Comparison of ENCODE assay signal across 7 cellular contexts in genomic region chr22:25613558-25613957, GRCh38. TPM values are rescaled to one million over a fixed set of nuclear protein-coding genes. Genes with fewer than 3 reads are reported as not detected.
DNase-seq lines count a peak whose midpoint lies in the region; ATAC-seq, FAIRE-seq and TF ChIP-seq lines count a peak whose summit lies in the region.
"Not testable (repeated sequence)": the region's sequence is repeated elsewhere in the genome, so short reads cannot be mapped to it uniquely, and the experiment has no call there.

No MANE protein-coding gene starts in this region.

- H3K4me1 Mint-ChIP-seq in neural progenitor cell = peaks cover 19% of the 10 kb centered on the region

- H3K36me3 Mint-ChIP-seq in neural progenitor cell = not testable (repeated sequence)

- H3K9ac ChIP-seq in endothelial cell of umbilical vein (replicated peaks; ENCODE audit: extremely low read depth, insufficient read depth, low read length); neural progenitor cell: not testable (repeated sequence)

- POLR2A ChIA-PET in endothelial cell of umbilical vein (lab: Charles Lee) = not testable (repeated sequence)

- peaks cover 22% of the 10 kb centered on the region for H3F3A ChIP-seq in neural progenitor cell (ENCODE audit: low read depth)

- not testable (repeated sequence) for H3K79me2 ChIP-seq in endothelial cell of umbilical vein (ENCODE audit: control insufficient read depth, insufficient read depth, low read length)
- H3K79me2 ChIP-seq in neural progenitor cell (ENCODE audit: low read depth) = peaks cover 28% of the 10 kb centered on the region

- intact Hi-C loops in endothelial cell of umbilical vein (cut with micrococcal nuclease) = not testable (repeated sequence)

- H3K36me3 ChIP-seq in RWPE2 (ENCODE audit: low read depth); bronchial epithelial cell (ENCODE audit: control insufficient read depth, insufficient read depth, low read length); endothelial cell of umbilical vein (ENCODE audit: control insufficient read depth in 2 of 2, extremely low read depth in 1 of 2, insufficient read depth in 2 of 2, low read length in 2 of 2); neural progenitor cell: not testable (repeated sequence)

- dilution Hi-C loops in endothelial cell of umbilical vein (cut with MboI; ENCODE audit: extremely low pct_ligation_motif_present, low sequenced_read_pairs) = not testable (repeated sequence)

- not testable (repeated sequence) for H3K4me3 ChIP-seq in RWPE2 (ENCODE audit: severe bottlenecking); bronchial epithelial cell (ENCODE audit: low read depth, low read length); endothelial cell of umbilical vein (replicated peaks in 1 of 3; ENCODE audit: insufficient read depth in 1 of 3, low read depth in 1 of 3, low read length in 3 of 3); neural progenitor cell

- H3K27ac ChIP-seq in RWPE2 (ENCODE audit: poor library complexity, severe bottlenecking); endothelial cell of umbilical vein (ENCODE audit: insufficient read depth, low read depth, low read length); foreskin keratinocyte: not testable (repeated sequence)
- peak overlapping the region; percentile 58 for H3K27ac ChIP-seq in neural progenitor cell

- H3K27ac Mint-ChIP-seq in neural progenitor cell = peak overlapping the region; percentile 74

- DNase-seq in GM12892 (ENCODE audit: insufficient read length); RWPE2 (ENCODE audit: low spot score); endothelial cell of umbilical vein (ENCODE audit: low read depth, low spot score); foreskin keratinocyte; neural progenitor cell (ENCODE audit: low spot score): not testable (repeated sequence)
- DNase-seq in bronchial epithelial cell (ENCODE audit: low read depth) = peak; percentile 49

- not testable (repeated sequence) for H3K4me3 Mint-ChIP-seq in neural progenitor cell

- CTCF ChIA-PET in endothelial cell of umbilical vein (lab: Charles Lee) = not testable (repeated sequence)

- not testable (repeated sequence) for TF ChIP-seq POLR2A in GM12892 (IDR thresholded peaks at IDR 0.05; ENCODE audit: low read depth, low read length); endothelial cell of umbilical vein (IDR thresholded peaks at IDR 0.05; ENCODE audit: low read depth, low read length)

- FAIRE-seq in GM12892 (lab: Jason Lieb, UNC) (peak; percentile 14), bronchial epithelial cell (lab: Jason Lieb, UNC) (peak; percentile 99), endothelial cell of umbilical vein (lab: Jason Lieb, UNC) (peak; percentile 76), islet of Langerhans (lab: Jason Lieb, UNC) (peak; percentile 27)

- not testable (repeated sequence) for H3K9me1 ChIP-seq in endothelial cell of umbilical vein (replicated peaks; ENCODE audit: control insufficient read depth, extremely low read depth, insufficient read depth, low read length)

- TF ChIP-seq CTCF in RWPE2 (IDR thresholded peaks at IDR 0.05; ENCODE audit: poor library complexity, severe bottlenecking); bronchial epithelial cell (IDR thresholded peaks at IDR 0.05; ENCODE audit: insufficient read depth, low read length, severe bottlenecking); endothelial cell of umbilical vein (IDR thresholded peaks at IDR 0.05; ENCODE audit: extremely low read depth in 1 of 2, insufficient read depth in 1 of 2, low read depth in 1 of 2, low read length in 2 of 2); foreskin keratinocyte (conservative IDR thresholded peaks at IDR 0.05); neural progenitor cell (IDR thresholded peaks at IDR 0.05): not testable (repeated sequence)

- H3K27me3 Mint-ChIP-seq in neural progenitor cell (ENCODE audit: insufficient read depth, low read depth) = not testable (repeated sequence)

- peaks cover 13% of the 10 kb centered on the region for H3K9me3 Mint-ChIP-seq in neural progenitor cell

- not testable (repeated sequence) for BruUV-seq in endothelial cell of umbilical vein (replicated peaks; lab: Mats Ljungman, UMichigan)

- ATAC-seq in RWPE2 (ENCODE audit: low read depth) = 0 out of 3 replicates have a peak, but pooled peaks have one; percentile 35
- ATAC-seq in foreskin keratinocyte = peak; percentile 64

- not testable (repeated sequence) for H3K4me1 ChIP-seq in RWPE2 (ENCODE audit: insufficient read depth, poor library complexity, severe bottlenecking); endothelial cell of umbilical vein (ENCODE audit: control insufficient read depth, extremely low read depth, insufficient read depth, low read length); foreskin keratinocyte
- peaks cover 41% of the 10 kb centered on the region for H3K4me1 ChIP-seq in neural progenitor cell

- H2AFZ ChIP-seq in endothelial cell of umbilical vein (ENCODE audit: low read depth, low read length); neural progenitor cell (replicated peaks): not testable (repeated sequence)

- H3K27me3 ChIP-seq in RWPE2 (ENCODE audit: insufficient read depth, poor library complexity, severe bottlenecking); bronchial epithelial cell (ENCODE audit: control insufficient read depth, insufficient read depth, low read length); endothelial cell of umbilical vein (ENCODE audit: control insufficient read depth in 2 of 2, insufficient read depth in 2 of 2, low read length in 2 of 2); foreskin keratinocyte; neural progenitor cell: not testable (repeated sequence)

- H3K4me2 ChIP-seq in endothelial cell of umbilical vein (ENCODE audit: insufficient read depth, low read length) = not testable (repeated sequence)
- H3K4me2 ChIP-seq in neural progenitor cell = peak overlapping the region; percentile 27

- not testable (repeated sequence) for H4K20me1 ChIP-seq in endothelial cell of umbilical vein (replicated peaks; ENCODE audit: control insufficient read depth, extremely low read depth, insufficient read depth, low read length); neural progenitor cell (ENCODE audit: low read depth)

- H3K9me3 ChIP-seq in RWPE2 (ENCODE audit: severe bottlenecking); endothelial cell of umbilical vein (replicated peaks; ENCODE audit: control insufficient read depth, insufficient read depth, low read length); neural progenitor cell (ENCODE audit: low read depth): not testable (repeated sequence)

RNA-seq across cellular contexts. Expression of gene GRK3, which starts 49.1 kb away (rescaled TPM):
- polyA plus RNA-seq in GM12892 (2012; ENCODE audit: missing spikeins) = 14.4 TPM
- total RNA-seq in bronchial epithelial cell (4.2 and 4.6 TPM in 2 replicates), endothelial cell of umbilical vein (3.0 and 4.4 TPM in 2 replicates), foreskin keratinocyte (10.0 and 12.2 TPM in 2 replicates), neural progenitor cell (ENCODE audit: low replicate concordance) (20.8 and 21.4 TPM in 2 replicates)
- polyA plus RNA-seq in endothelial cell of umbilical vein (0.56 and 0.68 TPM in 2 replicates), foreskin keratinocyte (2.9 and 4.4 TPM in 2 replicates)
- 0.92 and 0.97 TPM in 2 replicates for polyA plus RNA-seq in endothelial cell of umbilical vein (2011; cell fraction: cytosol; rRNA removed)
- 1.7 and 1.8 TPM in 2 replicates for polyA plus RNA-seq in endothelial cell of umbilical vein (2011; cell fraction: nucleus; rRNA removed)
- 0.64 and 1.8 TPM in 2 replicates for polyA plus RNA-seq in endothelial cell of umbilical vein (2012)
- 1.9 and 2.3 TPM in 2 replicates for polyA minus RNA-seq in endothelial cell of umbilical vein
- not detected for polyA minus RNA-seq in endothelial cell of umbilical vein (2011; cell fraction: cytosol; rRNA and poly(A)+ RNA removed)
- 1.3 and 1.8 TPM in 2 replicates for polyA minus RNA-seq in endothelial cell of umbilical vein (2011; cell fraction: nucleus; rRNA and poly(A)+ RNA removed)
